In the genomic region with DNA sequence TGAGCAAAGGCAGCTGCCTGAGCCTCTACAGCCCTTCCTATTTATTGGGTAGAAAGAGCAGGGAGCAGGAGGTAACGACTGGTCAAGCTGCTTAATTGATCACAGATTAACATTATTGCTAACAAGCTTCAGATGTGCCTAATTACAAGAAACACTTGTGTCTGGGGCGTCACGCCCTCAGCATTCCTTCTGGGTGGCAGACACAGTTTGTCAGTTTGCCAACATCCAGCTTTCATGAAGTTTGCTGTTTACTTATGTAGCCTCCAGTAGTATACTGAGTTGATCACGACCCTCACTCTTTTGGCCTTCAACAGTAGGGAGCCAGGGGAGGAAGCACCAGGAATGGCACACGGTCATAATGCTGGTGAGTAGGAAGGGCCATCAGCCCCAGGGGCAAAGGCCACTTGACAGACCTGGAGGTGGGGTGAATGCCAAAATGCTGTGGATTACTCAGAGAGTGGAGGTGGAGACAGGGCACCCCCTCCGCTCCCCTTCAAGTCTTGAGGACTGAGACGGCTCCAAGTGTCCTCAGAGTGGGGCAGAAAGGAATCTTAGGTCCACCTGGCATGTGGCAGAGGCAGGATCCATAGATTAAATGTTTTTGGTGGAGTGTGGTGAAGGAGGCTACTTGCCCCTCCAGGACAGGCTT, we compare ENCODE assay signal across 15 cellular contexts.
"Had no signal": no experiment of that assay in that cellular context is flagged by ENCODE, and none has a peak within 500 bp of the region (broad histone marks: within the 10 kb centered on the region; RNA-seq: fewer than 3 reads in every experiment).

No MANE protein-coding gene starts in this region.

- H3K9me3 ChIP-seq: ascending aorta, breast epithelium, right atrium auricular region, SK-N-SH, stomach had no signal

- H3K36me3 ChIP-seq: breast epithelium had no signal

- H3K4me3 ChIP-seq: ascending aorta, breast epithelium, hepatocyte, right atrium auricular region, skin epidermis, stomach had no signal

- DNase-seq: T1000 had no signal

- H3K27me3 ChIP-seq: ascending aorta, breast epithelium, foreskin keratinocyte, hepatocyte, right atrium auricular region, stomach had no signal

- H3K4me3 Mint-ChIP-seq: activated T-cell treated with anti-CD3 and anti-CD28 coated beads, Interleukin-2, amount 50 U/mL, for 4 hours; dendritic cell treated with granulocyte-macrophage colony-stimulating factor and Interleukin-4, amounts not matched to agents 40 ng/mL and 50 ng/mL, for 4 days; neural crest cell; T-cell; type B pancreatic cell had no signal

- H3K27me3 Mint-ChIP-seq: dendritic cell treated with granulocyte-macrophage colony-stimulating factor and Interleukin-4, amounts not matched to agents 40 ng/mL and 50 ng/mL, for 4 days; T-cell; type B pancreatic cell had no signal

- H3K9me3 Mint-ChIP-seq: activated T-cell treated with anti-CD3 and anti-CD28 coated beads, Interleukin-2, amount 50 U/mL, for 4 hours; dendritic cell treated with granulocyte-macrophage colony-stimulating factor and Interleukin-4, amounts not matched to agents 40 ng/mL and 50 ng/mL, for 4 days; neural crest cell; T-cell; type B pancreatic cell had no signal

- H3K27ac Mint-ChIP-seq: dendritic cell treated with granulocyte-macrophage colony-stimulating factor and Interleukin-4, amounts not matched to agents 40 ng/mL and 50 ng/mL, for 4 days; T-cell; type B pancreatic cell had no signal

- H3K4me1 Mint-ChIP-seq: neural crest cell had no signal

- ATAC-seq: activated CD4-positive, CD25-positive, alpha-beta regulatory T cell treated with anti-CD3 and anti-CD28 coated beads, Interleukin-2, amount 50 U/mL, for 24 hours; activated T-cell treated with anti-CD3 and anti-CD28 coated beads, Interleukin-2, amount 50 U/mL, for 4 hours had no signal

- H3K27ac ChIP-seq: ascending aorta, breast epithelium, foreskin keratinocyte, hepatocyte, right atrium auricular region, skin epidermis, stomach had no signal

- H3K4me1 ChIP-seq: ascending aorta, breast epithelium, foreskin keratinocyte, right atrium auricular region, stomach had no signal
